ENCODE assay signal across 8 cellular contexts in the genomic region with DNA sequence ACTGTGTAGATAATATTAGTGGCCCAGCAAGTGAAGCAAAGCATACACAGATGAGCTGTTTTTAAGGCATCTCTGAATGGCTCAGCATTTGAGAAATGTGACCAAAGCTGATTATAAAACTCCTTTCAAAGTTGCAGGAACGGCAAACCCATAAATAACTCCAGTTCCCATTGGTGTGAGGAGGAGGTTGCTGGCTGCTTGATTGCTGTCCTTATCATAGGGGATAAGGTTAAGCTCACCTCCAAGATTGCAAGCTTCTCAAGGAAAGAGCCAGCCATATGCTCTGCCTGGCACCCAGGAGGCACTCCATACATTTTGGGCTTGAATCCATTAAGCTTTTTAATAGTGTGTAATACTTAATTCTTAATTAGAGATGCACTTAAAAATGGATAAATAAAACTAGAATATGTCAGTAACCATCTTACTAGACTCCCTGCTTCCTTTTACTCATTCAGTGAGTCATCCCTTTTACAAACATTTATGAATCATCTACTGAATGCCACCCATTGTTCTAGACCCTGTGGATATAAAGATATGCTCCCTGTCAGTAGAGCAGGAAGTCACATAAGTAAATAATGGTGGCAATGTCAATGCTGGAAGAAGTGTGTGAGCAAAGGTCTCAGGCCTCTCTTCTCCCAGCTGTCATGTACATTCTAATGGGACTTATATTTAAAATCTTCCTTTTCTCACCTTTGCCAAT.
DNase-seq lines count a peak whose midpoint lies in the region; ATAC-seq and TF ChIP-seq lines count a peak whose summit lies in the region.

No MANE protein-coding gene starts in this region.

- H3K27me3 ChIP-seq in esophagus squamous epithelium = no peaks in the 10 kb centered on the region

- intact Hi-C loops in esophagus squamous epithelium (cut with DNase I) = no loop called here

- no peak overlapping the region for H3K4me3 Mint-ChIP-seq in progenitor cell of endocrine pancreas (ENCODE audit: low read depth)

- peaks cover 37% of the 10 kb centered on the region for H3K36me3 Mint-ChIP-seq in progenitor cell of endocrine pancreas (ENCODE audit: insufficient read depth)

- WGBS in esophagus squamous epithelium, 2 donors = 0 to 9% methylated on average over 1 of the region's 1 CpG

- no peak overlapping the region for H3K4me3 ChIP-seq in esophagus squamous epithelium

- no peaks in the 10 kb centered on the region for H3K27me3 Mint-ChIP-seq in progenitor cell of endocrine pancreas

- H3K4me1 Mint-ChIP-seq in progenitor cell of endocrine pancreas (ENCODE audit: low read depth) = peaks cover 45% of the 10 kb centered on the region

- peaks cover 2% of the 10 kb centered on the region for H3K9me3 Mint-ChIP-seq in progenitor cell of endocrine pancreas (ENCODE audit: low read depth)

- H3K9me3 ChIP-seq in esophagus squamous epithelium = no peaks in the 10 kb centered on the region

- ATAC-seq in HG03565 (IDR thresholded peaks at IDR 0.05; ENCODE audit: unreplicated experiment) (peak; percentile 53), SK-N-SH treated with all-trans-retinoic acid at 6 μM for 48 hours (peak; percentile 89)

- TF ChIP-seq CTCF in esophagus squamous epithelium (IDR thresholded peaks at IDR 0.05) (no peak), progenitor cell of endocrine pancreas (IDR thresholded peaks at IDR 0.05; ENCODE audit: unreplicated experiment) (no peak)

- TF ChIP-seq POLR2A in esophagus squamous epithelium (IDR thresholded peaks at IDR 0.05) (no peak), erythroblast (IDR thresholded peaks at IDR 0.05; ENCODE audit: low read length) (no peak)

- H3K4me1 ChIP-seq in esophagus squamous epithelium = peaks cover 0 to 45% (median 20%) of the 10 kb centered on the region in 3 donors

- peaks cover 0 to 12% (median 0%) of the 10 kb centered on the region in 3 donors for H3K36me3 ChIP-seq in esophagus squamous epithelium

- DNase-seq in DMS 273 (lab: John Stamatoyannopoulos, UW; ENCODE audit: unreplicated experiment) (peak; percentile 9), DMS 273 treated with DMSO at 0.1 percent for 48 hours (lab: John Stamatoyannopoulos, UW) (no peak), esophagus squamous epithelium (lab: John Stamatoyannopoulos, UW) (no peak), progenitor cell of endocrine pancreas (ENCODE audit: low spot score, unreplicated experiment) (no peak), Ammon's horn (ENCODE audit: low spot score) (no peak), erythroblast (lab: John Stamatoyannopoulos, UW) (no peak)

- peak overlapping the region; percentile 90 for H3K27ac Mint-ChIP-seq in progenitor cell of endocrine pancreas

- H3K27ac ChIP-seq in esophagus squamous epithelium = peak overlapping the region; percentile 44 to 77 (median 63)

TF ChIP-seq in SK-N-SH treated with all-trans-retinoic acid at 6 μM for 48 hours, 23 proteins besides CTCF, POLR2A, EP300 and RAD21:
- TF ChIP-seq ZNF565 (CRISPR knock-in tag; conservative IDR thresholded peaks at IDR 0.05; ENCODE audit: low read depth) = no peak
- peak; percentile 83 for TF ChIP-seq ISL1 (CRISPR knock-in tag; IDR thresholded peaks at IDR 0.05)
- TF ChIP-seq, protein P1, sequence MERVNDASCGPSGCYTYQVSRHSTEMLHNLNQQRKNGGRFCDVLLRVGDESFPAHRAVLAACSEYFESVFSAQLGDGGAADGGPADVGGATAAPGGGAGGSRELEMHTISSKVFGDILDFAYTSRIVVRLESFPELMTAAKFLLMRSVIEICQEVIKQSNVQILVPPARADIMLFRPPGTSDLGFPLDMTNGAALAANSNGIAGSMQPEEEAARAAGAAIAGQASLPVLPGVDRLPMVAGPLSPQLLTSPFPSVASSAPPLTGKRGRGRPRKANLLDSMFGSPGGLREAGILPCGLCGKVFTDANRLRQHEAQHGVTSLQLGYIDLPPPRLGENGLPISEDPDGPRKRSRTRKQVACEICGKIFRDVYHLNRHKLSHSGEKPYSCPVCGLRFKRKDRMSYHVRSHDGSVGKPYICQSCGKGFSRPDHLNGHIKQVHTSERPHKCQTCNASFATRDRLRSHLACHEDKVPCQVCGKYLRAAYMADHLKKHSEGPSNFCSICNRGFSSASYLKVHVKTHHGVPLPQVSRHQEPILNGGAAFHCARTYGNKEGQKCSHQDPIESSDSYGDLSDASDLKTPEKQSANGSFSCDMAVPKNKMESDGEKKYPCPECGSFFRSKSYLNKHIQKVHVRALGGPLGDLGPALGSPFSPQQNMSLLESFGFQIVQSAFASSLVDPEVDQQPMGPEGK (CRISPR knock-in tag; IDR thresholded peaks at IDR 0.05; ENCODE audit: borderline replicate concordance) = 0 out of 2 replicates have a peak, but pooled peaks have one; percentile 8
- TF ChIP-seq CSDC2 (CRISPR knock-in tag; IDR thresholded peaks at IDR 0.05) = no peak
- TF ChIP-seq ZNF70 (CRISPR knock-in tag; IDR thresholded peaks at IDR 0.05) = no peak
- TF ChIP-seq, protein P2, sequence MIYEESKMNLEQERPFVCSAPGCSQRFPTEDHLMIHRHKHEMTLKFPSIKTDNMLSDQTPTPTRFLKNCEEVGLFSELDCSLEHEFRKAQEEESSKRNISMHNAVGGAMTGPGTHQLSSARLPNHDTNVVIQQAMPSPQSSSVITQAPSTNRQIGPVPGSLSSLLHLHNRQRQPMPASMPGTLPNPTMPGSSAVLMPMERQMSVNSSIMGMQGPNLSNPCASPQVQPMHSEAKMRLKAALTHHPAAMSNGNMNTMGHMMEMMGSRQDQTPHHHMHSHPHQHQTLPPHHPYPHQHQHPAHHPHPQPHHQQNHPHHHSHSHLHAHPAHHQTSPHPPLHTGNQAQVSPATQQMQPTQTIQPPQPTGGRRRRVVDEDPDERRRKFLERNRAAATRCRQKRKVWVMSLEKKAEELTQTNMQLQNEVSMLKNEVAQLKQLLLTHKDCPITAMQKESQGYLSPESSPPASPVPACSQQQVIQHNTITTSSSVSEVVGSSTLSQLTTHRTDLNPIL (CRISPR knock-in tag; IDR thresholded peaks at IDR 0.05; ENCODE audit: low read depth) = no peak; the same call in 1 of the 2 replicates
- peak; percentile 85; the same call in 1 of the 2 replicates for TF ChIP-seq ZC3H10 (CRISPR knock-in tag; IDR thresholded peaks at IDR 0.05)
- no peak for TF ChIP-seq RARB (CRISPR knock-in tag; IDR thresholded peaks at IDR 0.05)
- no peak for TF ChIP-seq ZFP30 (CRISPR knock-in tag; IDR thresholded peaks at IDR 0.05)
TF ChIP-seq in SK-N-SH treated with all-trans-retinoic acid at 6 μM for 48 hours: peak in this region for 3.
